In genomic region chr9:121267689-121268597, GRCh38 we compare ENCODE assay signal across 1 cellular context.
A peak's percentile ranks its signal among the peaks of the same experiment; 100 is the strongest.
TF ChIP-seq lines count a peak whose summit lies in the region.

GSN (plus strand) TSS chr9:121268162; CDS start chr9:121301972, 33,810 bp downstream.

TF ChIP-seq in HepG2, 621 proteins besides CTCF, POLR2A, EP300 and RAD21 (continued from another document and continues in another):
- TF ChIP-seq ZBTB42 (CRISPR knock-in tag; IDR thresholded peaks at IDR 0.05) (peak; percentile 67; the same call in 1 of the 2 replicates), KLF6 (CRISPR knock-in tag; IDR thresholded peaks at IDR 0.05) (no peak), KMT2A (CRISPR knock-in tag; IDR thresholded peaks at IDR 0.05) (no peak), ZSCAN12 (CRISPR knock-in tag; IDR thresholded peaks at IDR 0.05) (no peak), NR1H2 (CRISPR knock-in tag; IDR thresholded peaks at IDR 0.05; ENCODE audit: borderline replicate concordance, low read depth) (no peak), CHCHD3 (CRISPR knock-in tag; IDR thresholded peaks at IDR 0.05) (no peak), IRX3 (CRISPR knock-in tag; IDR thresholded peaks at IDR 0.05; ENCODE audit: borderline replicate concordance, low read depth) (no peak), SRSF9 (IDR thresholded peaks at IDR 0.05; ENCODE audit: borderline replicate concordance, insufficient read depth, low read depth, low read length, poor library complexity, severe bottlenecking) (no peak), NFE2L1 (CRISPR knock-in tag; IDR thresholded peaks at IDR 0.05; ENCODE audit: borderline replicate concordance) (no peak), ZNF274 (CRISPR knock-in tag; IDR thresholded peaks at IDR 0.05) (no peak), NFIB (CRISPR knock-in tag; IDR thresholded peaks at IDR 0.05; ENCODE audit: borderline replicate concordance) (no peak), ZNF510 (CRISPR knock-in tag; IDR thresholded peaks at IDR 0.05; ENCODE audit: low read depth) (no peak), PHF20 (CRISPR knock-in tag; IDR thresholded peaks at IDR 0.05) (peak; percentile 49; the same call in 1 of the 2 replicates), CAMTA2 (CRISPR knock-in tag; IDR thresholded peaks at IDR 0.05; ENCODE audit: borderline replicate concordance) (no peak), ZNF343 (CRISPR knock-in tag; IDR thresholded peaks at IDR 0.05) (no peak), ZNF704 (CRISPR knock-in tag; IDR thresholded peaks at IDR 0.05; ENCODE audit: borderline replicate concordance) (no peak), CREB3 (CRISPR knock-in tag; IDR thresholded peaks at IDR 0.05) (no peak), U2AF2 (IDR thresholded peaks at IDR 0.05; ENCODE audit: low read depth, low read length) (no peak), HCFC1 (IDR thresholded peaks at IDR 0.05; ENCODE audit: low read depth, low read length) (no peak), SIX4 (CRISPR knock-in tag; IDR thresholded peaks at IDR 0.05) (no peak), ZBTB10 (CRISPR knock-in tag; IDR thresholded peaks at IDR 0.05; ENCODE audit: borderline replicate concordance) (no peak), ZNF230 (CRISPR knock-in tag; IDR thresholded peaks at IDR 0.05) (no peak), JUN (CRISPR knock-in tag; IDR thresholded peaks at IDR 0.05) (no peak), NR2F1 (CRISPR knock-in tag; IDR thresholded peaks at IDR 0.05) (no peak), SCMH1 (CRISPR knock-in tag; IDR thresholded peaks at IDR 0.05; ENCODE audit: borderline replicate concordance) (no peak), ZNF431 (CRISPR knock-in tag; IDR thresholded peaks at IDR 0.05; ENCODE audit: borderline replicate concordance, low read depth) (no peak), MXI1 (IDR thresholded peaks at IDR 0.05; ENCODE audit: borderline replicate concordance, low read depth, low read length) (no peak; the same call in 2 of the 3 replicates), NFYB (CRISPR knock-in tag; IDR thresholded peaks at IDR 0.05) (no peak), CEBPB (IDR thresholded peaks at IDR 0.05; ENCODE audit: borderline replicate concordance, low read depth, low read length) (no peak), ZNF333 (CRISPR knock-in tag; IDR thresholded peaks at IDR 0.05; ENCODE audit: borderline replicate concordance) (no peak), ZNF550 (CRISPR knock-in tag; IDR thresholded peaks at IDR 0.05; ENCODE audit: borderline replicate concordance) (no peak), ZNF619 (CRISPR knock-in tag; IDR thresholded peaks at IDR 0.05) (no peak), GRHL1 (CRISPR knock-in tag; conservative IDR thresholded peaks at IDR 0.05) (no peak), HNF4A (CRISPR knock-in tag; IDR thresholded peaks at IDR 0.05) (no peak), ZNF556 (CRISPR knock-in tag; IDR thresholded peaks at IDR 0.05; ENCODE audit: borderline replicate concordance) (no peak), ZNF432 (CRISPR knock-in tag; IDR thresholded peaks at IDR 0.05; ENCODE audit: borderline replicate concordance) (no peak), ZSCAN21 (CRISPR knock-in tag; IDR thresholded peaks at IDR 0.05; ENCODE audit: borderline replicate concordance) (peak; percentile 59; the same call in 1 of the 2 replicates), ZNF749 (CRISPR knock-in tag; IDR thresholded peaks at IDR 0.05; ENCODE audit: borderline replicate concordance) (no peak), MAFK (conservative IDR thresholded peaks at IDR 0.05 in 1 of 2, IDR thresholded peaks at IDR 0.05 in 1 of 2; ENCODE audit: low read length in 2 of 2) (no peak), ZNF740 (CRISPR knock-in tag; IDR thresholded peaks at IDR 0.05) (no peak), XRCC5 (optimal IDR thresholded peaks at IDR 0.05; ENCODE audit: low read length) (no peak), ZFP37 (CRISPR knock-in tag; IDR thresholded peaks at IDR 0.05; ENCODE audit: borderline replicate concordance) (no peak), ZFP82 (CRISPR knock-in tag; IDR thresholded peaks at IDR 0.05; ENCODE audit: borderline replicate concordance) (no peak), MIXL1 (CRISPR knock-in tag; IDR thresholded peaks at IDR 0.05) (no peak), YEATS4 (CRISPR knock-in tag; IDR thresholded peaks at IDR 0.05; ENCODE audit: borderline replicate concordance) (peak; percentile 57; the same call in 1 of the 2 replicates), RBM22 (optimal IDR thresholded peaks at IDR 0.05; ENCODE audit: low read length) (no peak), WIZ (CRISPR knock-in tag; IDR thresholded peaks at IDR 0.05) (no peak), REL (CRISPR knock-in tag; conservative IDR thresholded peaks at IDR 0.05) (no peak)
- TF ChIP-seq, protein P1, sequence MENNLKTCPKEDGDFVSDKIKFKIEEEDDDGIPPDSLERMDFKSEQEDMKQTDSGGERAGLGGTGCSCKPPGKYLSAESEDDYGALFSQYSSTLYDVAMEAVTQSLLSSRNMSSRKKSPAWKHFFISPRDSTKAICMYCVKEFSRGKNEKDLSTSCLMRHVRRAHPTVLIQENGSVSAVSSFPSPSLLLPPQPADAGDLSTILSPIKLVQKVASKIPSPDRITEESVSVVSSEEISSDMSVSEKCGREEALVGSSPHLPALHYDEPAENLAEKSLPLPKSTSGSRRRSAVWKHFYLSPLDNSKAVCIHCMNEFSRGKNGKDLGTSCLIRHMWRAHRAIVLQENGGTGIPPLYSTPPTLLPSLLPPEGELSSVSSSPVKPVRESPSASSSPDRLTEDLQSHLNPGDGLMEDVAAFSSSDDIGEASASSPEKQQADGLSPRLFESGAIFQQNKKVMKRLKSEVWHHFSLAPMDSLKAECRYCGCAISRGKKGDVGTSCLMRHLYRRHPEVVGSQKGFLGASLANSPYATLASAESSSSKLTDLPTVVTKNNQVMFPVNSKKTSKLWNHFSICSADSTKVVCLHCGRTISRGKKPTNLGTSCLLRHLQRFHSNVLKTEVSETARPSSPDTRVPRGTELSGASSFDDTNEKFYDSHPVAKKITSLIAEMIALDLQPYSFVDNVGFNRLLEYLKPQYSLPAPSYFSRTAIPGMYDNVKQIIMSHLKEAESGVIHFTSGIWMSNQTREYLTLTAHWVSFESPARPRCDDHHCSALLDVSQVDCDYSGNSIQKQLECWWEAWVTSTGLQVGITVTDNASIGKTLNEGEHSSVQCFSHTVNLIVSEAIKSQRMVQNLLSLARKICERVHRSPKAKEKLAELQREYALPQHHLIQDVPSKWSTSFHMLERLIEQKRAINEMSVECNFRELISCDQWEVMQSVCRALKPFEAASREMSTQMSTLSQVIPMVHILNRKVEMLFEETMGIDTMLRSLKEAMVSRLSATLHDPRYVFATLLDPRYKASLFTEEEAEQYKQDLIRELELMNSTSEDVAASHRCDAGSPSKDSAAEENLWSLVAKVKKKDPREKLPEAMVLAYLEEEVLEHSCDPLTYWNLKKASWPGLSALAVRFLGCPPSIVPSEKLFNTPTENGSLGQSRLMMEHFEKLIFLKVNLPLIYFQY (CRISPR knock-in tag; IDR thresholded peaks at IDR 0.05; ENCODE audit: borderline replicate concordance) = no peak
- TF ChIP-seq, protein P2, sequence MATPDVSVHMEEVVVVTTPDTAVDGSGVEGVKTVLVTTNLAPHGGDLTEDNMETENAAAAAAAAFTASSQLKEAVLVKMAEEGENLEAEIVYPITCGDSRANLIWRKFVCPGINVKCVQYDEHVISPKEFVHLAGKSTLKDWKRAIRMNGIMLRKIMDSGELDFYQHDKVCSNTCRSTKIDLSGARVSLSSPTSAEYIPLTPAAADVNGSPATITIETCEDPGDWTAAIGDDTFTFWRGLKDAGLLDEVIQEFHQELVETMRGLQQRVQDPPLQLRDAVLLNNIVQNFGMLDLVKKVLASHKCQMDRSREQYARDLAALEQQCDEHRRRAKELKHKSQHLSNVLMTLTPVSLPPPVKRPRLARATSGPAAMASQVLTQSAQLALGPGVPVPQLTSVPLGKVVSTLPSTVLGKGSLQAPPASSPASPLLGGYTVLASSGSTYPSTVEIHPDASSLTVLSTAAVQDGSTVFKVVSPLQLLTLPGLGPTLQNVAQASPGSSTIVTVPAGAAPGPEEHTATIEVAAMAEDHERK (CRISPR knock-in tag; IDR thresholded peaks at IDR 0.05; ENCODE audit: low read depth) = no peak
- TF ChIP-seq, protein P3, sequence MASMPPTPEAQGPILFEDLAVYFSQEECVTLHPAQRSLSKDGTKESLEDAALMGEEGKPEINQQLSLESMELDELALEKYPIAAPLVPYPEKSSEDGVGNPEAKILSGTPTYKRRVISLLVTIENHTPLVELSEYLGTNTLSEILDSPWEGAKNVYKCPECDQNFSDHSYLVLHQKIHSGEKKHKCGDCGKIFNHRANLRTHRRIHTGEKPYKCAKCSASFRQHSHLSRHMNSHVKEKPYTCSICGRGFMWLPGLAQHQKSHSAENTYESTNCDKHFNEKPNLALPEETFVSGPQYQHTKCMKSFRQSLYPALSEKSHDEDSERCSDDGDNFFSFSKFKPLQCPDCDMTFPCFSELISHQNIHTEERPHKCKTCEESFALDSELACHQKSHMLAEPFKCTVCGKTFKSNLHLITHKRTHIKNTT (CRISPR knock-in tag; IDR thresholded peaks at IDR 0.05) = no peak
- TF ChIP-seq, protein P4, sequence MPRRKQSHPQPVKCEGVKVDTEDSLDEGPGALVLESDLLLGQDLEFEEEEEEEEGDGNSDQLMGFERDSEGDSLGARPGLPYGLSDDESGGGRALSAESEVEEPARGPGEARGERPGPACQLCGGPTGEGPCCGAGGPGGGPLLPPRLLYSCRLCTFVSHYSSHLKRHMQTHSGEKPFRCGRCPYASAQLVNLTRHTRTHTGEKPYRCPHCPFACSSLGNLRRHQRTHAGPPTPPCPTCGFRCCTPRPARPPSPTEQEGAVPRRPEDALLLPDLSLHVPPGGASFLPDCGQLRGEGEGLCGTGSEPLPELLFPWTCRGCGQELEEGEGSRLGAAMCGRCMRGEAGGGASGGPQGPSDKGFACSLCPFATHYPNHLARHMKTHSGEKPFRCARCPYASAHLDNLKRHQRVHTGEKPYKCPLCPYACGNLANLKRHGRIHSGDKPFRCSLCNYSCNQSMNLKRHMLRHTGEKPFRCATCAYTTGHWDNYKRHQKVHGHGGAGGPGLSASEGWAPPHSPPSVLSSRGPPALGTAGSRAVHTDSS (CRISPR knock-in tag; conservative IDR thresholded peaks at IDR 0.05) = no peak
